22 cellular contexts compared by ENCODE assay signal in the genomic region with DNA sequence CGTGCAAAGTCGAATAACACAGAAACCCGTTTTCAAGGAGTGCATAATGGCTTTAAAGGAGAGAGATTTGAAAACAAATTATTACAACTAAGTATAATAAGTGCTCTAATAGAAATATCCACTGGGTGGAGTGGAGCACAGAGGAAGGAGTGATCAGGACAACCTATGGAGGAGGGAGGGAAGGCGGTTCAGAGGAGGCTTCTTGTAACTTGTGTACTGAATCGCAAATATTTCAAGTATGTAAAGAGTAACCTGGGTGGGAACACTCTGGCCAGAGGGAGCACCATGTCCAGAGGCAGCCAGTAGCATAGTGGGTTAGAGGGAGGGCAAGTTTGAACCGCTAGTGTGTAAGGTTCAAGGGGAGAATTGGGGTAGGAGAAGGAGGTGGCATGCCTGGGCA. TPM values are rescaled to one million over a fixed set of nuclear protein-coding genes. Genes with fewer than 3 reads are reported as not detected.
DNase-seq lines count a peak whose midpoint lies in the region; ATAC-seq and TF ChIP-seq lines count a peak whose summit lies in the region.
"Had no signal": no experiment of that assay in that cellular context is flagged by ENCODE, and none has a peak within 500 bp of the region (broad histone marks: within the 10 kb centered on the region; RNA-seq: fewer than 3 reads in every experiment).

No MANE protein-coding gene starts in this region.

- no peak for ATAC-seq in GM21786 (IDR thresholded peaks at IDR 0.05; ENCODE audit: unreplicated experiment)
- ATAC-seq: left ventricle myocardium superior; natural killer cell treated with Interleukin-12 subunit alpha and Interleukin-12 subunit beta and Interleukin-15 and Interleukin-18, amount 100 ng/mL, for 72 hours had no signal

- no peaks in the 10 kb centered on the region for H3K27me3 ChIP-seq in breast epithelium
- no peaks in the 10 kb centered on the region for H3K27me3 ChIP-seq in thyroid gland
- H3K27me3 ChIP-seq: upper lobe of left lung had no signal

- 49 to 53% methylated on average over 6 of the region's 6 CpGs for WGBS in thyroid gland, 2 donors

- BruUV-seq in MCF 10A (replicated peaks; lab: Mats Ljungman, UMichigan) = no TSS peak

- peak; percentile 21 for TF ChIP-seq CTCF in MCF 10A (IDR thresholded peaks at IDR 0.05; ENCODE audit: unreplicated experiment)
- no peak for TF ChIP-seq CTCF in breast epithelium (IDR thresholded peaks at IDR 0.05)
- TF ChIP-seq CTCF in epithelial cell of esophagus (IDR thresholded peaks at IDR 0.05; ENCODE audit: insufficient read depth, low read depth, low read length, missing control alignments) = peak; percentile 42
- TF ChIP-seq CTCF in thyroid gland (IDR thresholded peaks at IDR 0.05) = peak in 3 of 6 experiments; percentile 13 to 23 (median 20)

- DNase-seq in MCF 10A (ENCODE audit: unreplicated experiment) (no peak), breast epithelium (ENCODE audit: low spot score in 2 of 2) (no peak), OCI-M1 (lab: John Stamatoyannopoulos, UW) (peak; percentile 24), epithelial cell of esophagus (ENCODE audit: low read depth) (peak; percentile 57), thyroid gland (peak; percentile 2 to 9), SIG-M5 treated with dmso at 0.1 percent for 504 hours (lab: John Stamatoyannopoulos, UW; ENCODE audit: unreplicated experiment) (no peak), cerebellar nuclear complex (lab: John Stamatoyannopoulos, UW) (no peak)
- DNase-seq: activated CD4-positive, alpha-beta T cell treated with anti-CD3 and anti-CD28 coated beads, Interleukin-2, amount 50 U/mL, for 1 hour; caudate nucleus; CD4-positive, alpha-beta memory T cell; effector memory CD4-positive, alpha-beta T cell; foreskin fibroblast; left ventricle myocardium superior; NCI-H1436 treated with DMSO at 0.1 percent for 48 hours; SIG-M5; stimulated activated CD4-positive, alpha-beta T cell treated with anti-CD3 and anti-CD28 coated beads, Interleukin-15, amount 100 ng/mL, for 24 hours; stimulated activated naive CD4-positive, alpha-beta T cell treated with Interleukin-2 at 50 U/mL for 16 hours; upper lobe of left lung had no signal

- H3K9me3 Mint-ChIP-seq in MCF 10A (ENCODE audit: unreplicated experiment) = peaks cover 2% of the 10 kb centered on the region

- intact Hi-C loops in MCF 10A (cut with micrococcal nuclease) = no loop called here
- intact Hi-C loops in breast epithelium (cut with DNase I; ENCODE audit: low total_unique reads) = no loop called here
- intact Hi-C loops in thyroid gland (cut with DNase I) = no loop called here

- H3K27ac ChIP-seq in breast epithelium (no peak overlapping the region), thyroid gland (no peak overlapping the region)
- H3K27ac ChIP-seq: A549 had no signal

- H3K4me3 Mint-ChIP-seq in MCF 10A (ENCODE audit: unreplicated experiment) = no peak overlapping the region
- H3K4me3 Mint-ChIP-seq: activated naive CD4-positive, alpha-beta T cell treated with anti-CD3 and anti-CD28 coated beads, Interleukin-2, amount 50 U/mL, for 24 hours; CD4-positive, alpha-beta memory T cell; natural killer cell treated with Interleukin-12 subunit alpha and Interleukin-12 subunit beta and Interleukin-15 and Interleukin-18, amount 100 ng/mL, for 72 hours had no signal

- H3K4me3 ChIP-seq in breast epithelium (no peak overlapping the region), epithelial cell of esophagus (ENCODE audit: low read length) (no peak overlapping the region), thyroid gland (replicated peaks in 1 of 3) (no peak overlapping the region)
- H3K4me3 ChIP-seq: A549, upper lobe of left lung had no signal

- CTCF ChIA-PET in MCF 10A (lab: Yijun Ruan, JAX) = no interaction called here

- peaks cover 7% of the 10 kb centered on the region for H3K4me1 Mint-ChIP-seq in MCF 10A (ENCODE audit: insufficient read depth, unreplicated experiment)

- no peaks in the 10 kb centered on the region for H3K36me3 Mint-ChIP-seq in MCF 10A (ENCODE audit: insufficient read depth, unreplicated experiment)

- no peaks in the 10 kb centered on the region for H3K27me3 Mint-ChIP-seq in MCF 10A (ENCODE audit: insufficient read depth, unreplicated experiment)
- H3K27me3 Mint-ChIP-seq: activated naive CD4-positive, alpha-beta T cell treated with anti-CD3 and anti-CD28 coated beads, Interleukin-2, amount 50 U/mL, for 24 hours; natural killer cell treated with Interleukin-12 subunit alpha and Interleukin-12 subunit beta and Interleukin-15 and Interleukin-18, amount 100 ng/mL, for 72 hours had no signal

- no peak overlapping the region for H3K27ac Mint-ChIP-seq in MCF 10A (ENCODE audit: low read depth, unreplicated experiment)
- H3K27ac Mint-ChIP-seq: activated naive CD4-positive, alpha-beta T cell treated with anti-CD3 and anti-CD28 coated beads, Interleukin-2, amount 50 U/mL, for 24 hours; CD4-positive, alpha-beta memory T cell; natural killer cell treated with Interleukin-12 subunit alpha and Interleukin-12 subunit beta and Interleukin-15 and Interleukin-18, amount 100 ng/mL, for 72 hours had no signal

- H3K9me3 ChIP-seq in breast epithelium (no peaks in the 10 kb centered on the region), thyroid gland (no peaks in the 10 kb centered on the region)
- H3K9me3 ChIP-seq: A549, upper lobe of left lung had no signal

- no peaks in the 10 kb centered on the region for H3K4me1 ChIP-seq in breast epithelium
- H3K4me1 ChIP-seq in thyroid gland = peaks cover 3 to 9% of the 10 kb centered on the region in 2 donors

- no peak for TF ChIP-seq POLR2A in breast epithelium (IDR thresholded peaks at IDR 0.05)
- TF ChIP-seq POLR2A in thyroid gland (IDR thresholded peaks at IDR 0.05) = no peak

- POLR2A ChIA-PET in MCF 10A (lab: Yijun Ruan, JAX) = no interaction called here

- no peaks in the 10 kb centered on the region for H3K36me3 ChIP-seq in breast epithelium
- H3K36me3 ChIP-seq in thyroid gland = no peaks in the 10 kb centered on the region
- H3K36me3 ChIP-seq: upper lobe of left lung had no signal

RNA-seq across cellular contexts. Expression of a gene that starts 21.6 kb away (rescaled TPM):
- total RNA-seq in MCF 10A (2022) (38.2 and 52.8 TPM in 2 replicates), breast epithelium (10 to 100 TPM; 21.3 to 50.5 (median 25.9) TPM), thyroid gland (1 to 10 TPM; 5.9 to 7.8 (median 7.3) TPM)

Comparison
In these comparisons a context has a peak if more than half of its experiments do, and no peak if none do; other contexts are left out.
1. CTCF ChIP-seq: peak in MCF 10A (single experiment) and epithelial cell of esophagus (single experiment); none in breast epithelium (0 of 3).
2. DNase-seq: peak in OCI-M1 (single experiment), epithelial cell of esophagus (single experiment) and thyroid gland (2 of 2); none in MCF 10A (single experiment), breast epithelium (0 of 2), SIG-M5 treated with dmso at 0.1 percent for 504 hours (single experiment) and cerebellar nuclear complex (0 of 2).